7 cellular contexts compared by ENCODE assay signal in the genomic region with DNA sequence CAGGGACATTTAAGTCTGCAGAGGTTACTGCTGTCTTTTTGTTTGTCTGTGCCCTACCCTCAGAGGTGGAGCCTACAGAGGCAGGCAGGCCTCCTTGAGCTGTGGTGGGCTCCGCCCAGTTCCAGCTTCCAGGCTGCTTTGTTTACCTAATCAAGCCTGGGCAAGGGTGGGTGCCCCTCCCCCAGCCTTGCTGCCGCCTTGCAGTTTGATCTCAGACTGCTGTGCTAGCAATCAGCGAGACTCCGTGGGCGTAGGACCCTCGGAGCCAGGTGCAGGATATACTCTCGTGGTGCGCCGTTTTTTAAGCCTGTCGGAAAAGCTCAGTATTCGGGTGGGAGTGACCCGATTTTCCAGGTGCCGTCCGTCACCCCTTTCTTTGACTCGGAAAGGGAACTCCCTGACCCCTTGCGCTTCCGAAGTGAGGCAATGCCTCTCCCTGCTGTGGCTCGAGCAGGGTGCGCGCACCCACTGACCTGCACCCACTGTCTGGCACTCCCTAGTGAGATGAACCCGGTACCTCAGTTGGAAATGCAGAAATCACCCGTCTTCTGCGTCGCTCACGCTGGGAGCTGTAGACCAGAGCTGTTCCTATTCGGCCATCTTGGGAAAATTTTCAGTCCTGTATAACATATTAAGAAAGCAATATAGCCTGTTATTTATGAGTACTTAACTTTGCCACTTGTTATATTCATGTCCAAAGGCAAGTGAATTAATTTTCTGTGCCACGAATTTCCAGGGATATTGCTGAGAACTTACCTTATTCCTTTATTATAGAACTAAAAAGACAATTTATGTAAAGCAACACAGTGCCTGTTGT.
DNase-seq lines count a peak whose midpoint lies in the region; ATAC-seq, FAIRE-seq and TF ChIP-seq lines count a peak whose summit lies in the region.
"Not testable (repeated sequence)": the region's sequence is repeated elsewhere in the genome, so short reads cannot be mapped to it uniquely, and the experiment has no call there.

No MANE protein-coding gene starts in this region.

- DNase-seq in GM23338 (ENCODE audit: low spot score) (peak; percentile 3), NCI-H2171 (lab: John Stamatoyannopoulos, UW) (peak; percentile 14), SK-MEL-5 (ENCODE audit: low read depth, low spot score) (peak; percentile 27), kidney (peak; percentile 55), mucosa of descending colon (peak; percentile 72 to 82 (median 73)), progenitor cell of endocrine pancreas (ENCODE audit: low spot score, unreplicated experiment) (peak; percentile 33)
- DNase-seq in epithelial cell of prostate (ENCODE audit: low read depth, low spot score) = not testable (repeated sequence)

- intact Hi-C loops in kidney (cut with DNase I); mucosa of descending colon (cut with DNase I, micrococcal nuclease): not testable (repeated sequence)

- not testable (repeated sequence) for H3K79me2 ChIP-seq in GM23338 (replicated peaks; ENCODE audit: insufficient read depth)

- not testable (repeated sequence) for H3K36me3 Mint-ChIP-seq in GM23338 (ENCODE audit: low read depth); progenitor cell of endocrine pancreas (ENCODE audit: insufficient read depth)

- H3K9ac ChIP-seq in kidney (ENCODE audit: low read length in 2 of 2) = not testable (repeated sequence)

- FAIRE-seq in kidney (lab: Jason Lieb, UNC) = not testable (repeated sequence)

- H3K4me1 ChIP-seq in GM23338 (ENCODE audit: insufficient read depth); kidney (ENCODE audit: control insufficient read depth in 1 of 2, insufficient read depth in 1 of 2, low read depth in 1 of 2, low read length in 2 of 2); mucosa of descending colon (ENCODE audit: low read depth): not testable (repeated sequence)

- not testable (repeated sequence) for ATAC-seq in GM23338, mucosa of descending colon

- not testable (repeated sequence) for H3K9me2 ChIP-seq in GM23338 (ENCODE audit: insufficient read depth)

- peak overlapping the region; percentile 41; the same call in 1 of the 2 replicates for H3K4me3 ChIP-seq in GM23338
- not testable (repeated sequence) for H3K4me3 ChIP-seq in kidney (ENCODE audit: low read length in 2 of 2); mucosa of descending colon

- H3K4me3 Mint-ChIP-seq in GM23338 = not testable (repeated sequence)
- peak overlapping the region; percentile 98 for H3K4me3 Mint-ChIP-seq in progenitor cell of endocrine pancreas (ENCODE audit: low read depth)

- H3K9me3 ChIP-seq in kidney (ENCODE audit: control insufficient read depth in 1 of 2, low read length in 2 of 2); mucosa of descending colon: not testable (repeated sequence)

- not testable (repeated sequence) for H3K4me1 Mint-ChIP-seq in GM23338; progenitor cell of endocrine pancreas (ENCODE audit: low read depth)

- in situ Hi-C loops in SK-MEL-5 (cut with HindIII; ENCODE audit: low pct_unique_long_range_greater_than_20kb, low sequenced_read_pairs) = not testable (repeated sequence)

- not testable (repeated sequence) for H3K27me3 ChIP-seq in GM23338 (ENCODE audit: insufficient read depth)

- H3K27me3 Mint-ChIP-seq in GM23338 (ENCODE audit: insufficient read depth, low read depth, poor library complexity); progenitor cell of endocrine pancreas: not testable (repeated sequence)

- H3K9me3 Mint-ChIP-seq in GM23338 = peaks cover 58% of the 10 kb centered on the region
- not testable (repeated sequence) for H3K9me3 Mint-ChIP-seq in progenitor cell of endocrine pancreas (ENCODE audit: low read depth)

- H3K4me2 ChIP-seq in GM23338 = not testable (repeated sequence)

- H2AFZ ChIP-seq in GM23338 = not testable (repeated sequence)

- H3F3A ChIP-seq in GM23338 (replicated peaks; ENCODE audit: low read depth) = not testable (repeated sequence)

- H3K27ac ChIP-seq in GM23338 (ENCODE audit: low read depth); kidney (ENCODE audit: low read depth in 2 of 2, low read length in 2 of 2): not testable (repeated sequence)
- H3K27ac ChIP-seq in epithelial cell of prostate = peak overlapping the region; percentile 8

- not testable (repeated sequence) for H3K36me3 ChIP-seq in GM23338 (ENCODE audit: insufficient read depth); kidney (ENCODE audit: control insufficient read depth in 1 of 2, insufficient read depth in 2 of 2, low read length in 2 of 2); mucosa of descending colon (ENCODE audit: low read depth)

- not testable (repeated sequence) for H3K27ac Mint-ChIP-seq in GM23338
- H3K27ac Mint-ChIP-seq in progenitor cell of endocrine pancreas = peak overlapping the region; percentile 100

- not testable (repeated sequence) for H4K20me1 ChIP-seq in GM23338 (replicated peaks; ENCODE audit: insufficient read depth)

- TF ChIP-seq CTCF in GM23338 (conservative IDR thresholded peaks at IDR 0.05; ENCODE audit: low read depth in 2 of 2); kidney (IDR thresholded peaks at IDR 0.05; ENCODE audit: borderline replicate concordance, extremely low read depth, insufficient read depth); mucosa of descending colon (IDR thresholded peaks at IDR 0.05); progenitor cell of endocrine pancreas (IDR thresholded peaks at IDR 0.05; ENCODE audit: unreplicated experiment): not testable (repeated sequence)
